Comparison of ENCODE assay signal across 27 cellular contexts in genomic region chr16:6531067-6531466, GRCh38.
DNase-seq lines count a peak whose midpoint lies in the region; ATAC-seq and TF ChIP-seq lines count a peak whose summit lies in the region.
"Had no signal": no experiment of that assay in that cellular context is flagged by ENCODE, and none has a peak within 500 bp of the region (broad histone marks: within the 10 kb centered on the region; RNA-seq: fewer than 3 reads in every experiment).

No MANE protein-coding gene starts in this region.

- no peak for TF ChIP-seq CTCF in esophagus muscularis mucosa (IDR thresholded peaks at IDR 0.05)

- no peak for ATAC-seq in HG03354 (IDR thresholded peaks at IDR 0.05; ENCODE audit: poor library complexity, severe bottlenecking, unreplicated experiment)
- ATAC-seq: A549; CD8-positive, alpha-beta T cell had no signal

- TF ChIP-seq EP300 in esophagus muscularis mucosa (IDR thresholded peaks at IDR 0.05): no peak

- no peaks in the 10 kb centered on the region for H3K4me1 ChIP-seq in esophagus muscularis mucosa
- H3K4me1 ChIP-seq: A549, BE2C, BLaER1, Caco-2 had no signal

- no peak overlapping the region for H3K27ac ChIP-seq in esophagus muscularis mucosa (replicated peaks in 1 of 4)
- H3K27ac ChIP-seq: 22Rv1; A549; BLaER1; BLaER1 treated with 17β-estradiol and CSF1 and Interleukin-3, amounts not matched to agents 10 nM and 100 nM; C4-2B had no signal

- peak; percentile 90 for DNase-seq in esophagus muscularis mucosa (ENCODE audit: extremely low spot score)
- DNase-seq: 8988T; ACHN; AML-193; BE2C; C1 segment of cervical spinal cord; Caco-2; Calu3; CD4-positive, alpha-beta memory T cell; CD4-positive, alpha-beta T cell; CD4-positive, CD25-positive, alpha-beta regulatory T cell; CD8-positive, alpha-beta memory T cell; CD8-positive, alpha-beta T cell; COR-L47; DMS 273 treated with DMSO at 0.1 percent for 48 hours; DMS153; DMS53; DMS79; DMS79 treated with DMSO at 0.1 percent for 48 hours; DND-41; EL had no signal

- H3K27me3 ChIP-seq in esophagus muscularis mucosa: no peaks in the 10 kb centered on the region
- H3K27me3 ChIP-seq: BE2C; BLaER1; BLaER1 treated with 17β-estradiol and CSF1 and Interleukin-3, amounts not matched to agents 10 nM and 100 nM had no signal

- WGBS in esophagus muscularis mucosa: 62% methylated on average over 3 of the region's 3 CpGs

- TF ChIP-seq POLR2A in esophagus muscularis mucosa (IDR thresholded peaks at IDR 0.05; ENCODE audit: low read depth): no peak

- intact Hi-C loops in esophagus muscularis mucosa (cut with DNase I): no loop called here

- H3K9me3 ChIP-seq in esophagus muscularis mucosa: no peaks in the 10 kb centered on the region
- H3K9me3 ChIP-seq: A549; BE2C; BLaER1; BLaER1 treated with 17β-estradiol and CSF1 and Interleukin-3, amounts not matched to agents 10 nM and 100 nM; Caco-2 had no signal

- no peaks in the 10 kb centered on the region for H3K36me3 ChIP-seq in esophagus muscularis mucosa
- H3K36me3 ChIP-seq: BE2C; BLaER1; BLaER1 treated with 17β-estradiol and CSF1 and Interleukin-3, amounts not matched to agents 10 nM and 100 nM had no signal

- no peak overlapping the region for H3K4me3 ChIP-seq in esophagus muscularis mucosa
- H3K4me3 ChIP-seq: A549; BLaER1; BLaER1 treated with 17β-estradiol and CSF1 and Interleukin-3, amounts not matched to agents 10 nM and 100 nM had no signal
